17 cellular contexts compared by ENCODE assay signal in the genomic region with DNA sequence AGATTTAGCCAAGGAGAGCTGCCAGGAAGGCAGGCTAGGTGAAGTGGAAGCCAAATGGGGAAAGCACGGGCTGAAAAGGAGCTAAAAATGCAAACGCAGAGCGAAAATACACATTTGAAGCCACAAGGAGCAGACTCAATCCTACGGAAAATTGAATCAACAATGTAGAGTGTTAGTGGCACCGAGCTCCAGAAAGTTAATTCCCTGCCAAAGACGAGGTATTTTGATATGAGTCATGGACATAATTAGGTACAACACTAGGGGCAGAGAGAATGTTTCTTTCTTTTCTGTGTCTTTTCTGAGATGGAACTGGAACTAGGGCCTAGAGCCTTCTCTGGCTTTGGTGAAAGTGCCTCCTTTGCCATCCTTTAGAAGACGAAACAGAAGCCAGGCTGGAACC. TPM values are rescaled to one million over a fixed set of nuclear protein-coding genes. Genes with fewer than 3 reads are reported as not detected.
DNase-seq lines count a peak whose midpoint lies in the region; ATAC-seq and TF ChIP-seq lines count a peak whose summit lies in the region.
"Had no signal": no experiment of that assay in that cellular context is flagged by ENCODE, and none has a peak within 500 bp of the region (broad histone marks: within the 10 kb centered on the region; RNA-seq: fewer than 3 reads in every experiment).

No MANE protein-coding gene starts in this region.

- H3K27ac ChIP-seq in heart left ventricle (peak overlapping the region in 2 of 12 donors; percentile 30 to 33), right atrium auricular region (peak overlapping the region in 1 of 2 donors; percentile 72), ascending aorta (peak overlapping the region; percentile 90 to 93), tibial artery (peak overlapping the region; percentile 44 to 51)
- H3K27ac ChIP-seq: 22Rv1, left lung, ovary had no signal

- no peak for DNase-seq in heart left ventricle
- DNase-seq in right atrium auricular region (ENCODE audit: low spot score) = no peak
- DNase-seq in ascending aorta (ENCODE audit: low spot score in 2 of 2) = no peak
- DNase-seq in foreskin fibroblast = peak; percentile 9 to 31
- DNase-seq in tibial artery = no peak
- no peak for DNase-seq in iPS-NIHi7 (ENCODE audit: extremely low spot score)
- DNase-seq in activated gamma-delta T cell treated with Interleukin-2 at 50 U/mL for 16 hours = no peak
- DNase-seq: activated CD4-positive, alpha-beta T cell treated with anti-CD3 and anti-CD28 coated beads for 1 hour; activated naive CD4-positive, alpha-beta T cell; Kasumi-1; left lung; ovary; SHP77 treated with DMSO at 0.1 percent for 48 hours; T-helper 9 cell had no signal

- intact Hi-C loops in heart left ventricle (cut with DNase I) (loop anchor here in 1 of 10 donors (10.0 kb wide), 1 partner anchor 68 kb away; no protein-coding TSS in a partner anchor), ascending aorta (cut with DNase I) (loop anchor here (1.0 kb wide), 1 partner anchor 18 kb away; no protein-coding TSS in a partner anchor), tibial artery (cut with DNase I; ENCODE audit: low total_unique reads) (no loop called here)

- WGBS in heart left ventricle, 4 donors = 57 to 73% (median 61%) methylated on average over 7 of the region's 7 CpGs

- H3K4me3 ChIP-seq in heart left ventricle (no peak overlapping the region), right atrium auricular region (no peak overlapping the region), ascending aorta (peak overlapping the region; percentile 19 to 26), foreskin fibroblast (ENCODE audit: low read depth in 1 of 2, low read length in 2 of 2) (no peak overlapping the region), tibial artery (peak overlapping the region in 1 of 2 donors; percentile 4)
- H3K4me3 ChIP-seq: left lung, ovary had no signal

- H3K27me3 ChIP-seq in heart left ventricle (peaks cover 0 to under 1% (median 0%) of the 10 kb centered on the region in 9 donors), right atrium auricular region (no peaks in the 10 kb centered on the region), ascending aorta (no peaks in the 10 kb centered on the region), tibial artery (peaks cover 0 to 5% of the 10 kb centered on the region in 2 donors)
- H3K27me3 ChIP-seq: ovary had no signal

- no peaks in the 10 kb centered on the region for H3K36me3 ChIP-seq in heart left ventricle
- H3K36me3 ChIP-seq in right atrium auricular region = no peaks in the 10 kb centered on the region
- no peaks in the 10 kb centered on the region for H3K36me3 ChIP-seq in ascending aorta
- no peaks in the 10 kb centered on the region for H3K36me3 ChIP-seq in tibial artery
- H3K36me3 ChIP-seq: left lung, ovary had no signal

- H3K4me1 ChIP-seq in heart left ventricle (peaks cover 0 to 3% (median 0%) of the 10 kb centered on the region in 12 donors), right atrium auricular region (peaks cover 0 to 12% of the 10 kb centered on the region in 2 donors), ascending aorta (peaks cover 0 to 2% of the 10 kb centered on the region in 2 donors), tibial artery (peaks cover 4 to 23% (median 13%) of the 10 kb centered on the region in 4 donors)
- H3K4me1 ChIP-seq: left lung had no signal

- TF ChIP-seq POLR2A in heart left ventricle (IDR thresholded peaks at IDR 0.05) = no peak

- H3K9me3 ChIP-seq in heart left ventricle (peaks cover 0 to 8% (median 0%) of the 10 kb centered on the region in 12 donors), right atrium auricular region (no peaks in the 10 kb centered on the region), ascending aorta (no peaks in the 10 kb centered on the region), tibial artery (no peaks in the 10 kb centered on the region)
- H3K9me3 ChIP-seq: ovary had no signal

- TF ChIP-seq CTCF in heart left ventricle (IDR thresholded peaks at IDR 0.05) (peak in 1 of 12 donors; percentile 7), right atrium auricular region (IDR thresholded peaks at IDR 0.05) (no peak), ascending aorta (IDR thresholded peaks at IDR 0.05) (peak in 1 of 3 experiments; percentile 12), foreskin fibroblast (IDR thresholded peaks at IDR 0.05; ENCODE audit: low read depth, low read length) (no peak), tibial artery (IDR thresholded peaks at IDR 0.05) (peak; percentile 8 to 24)

- ATAC-seq in heart left ventricle (peak in 3 of 4 donors; percentile 38 to 71 (median 70)), HG02970 (IDR thresholded peaks at IDR 0.05; ENCODE audit: low FRiP score, unreplicated experiment) (no peak)
- ATAC-seq: left lung; stimulated activated memory B cell treated with anti-CD40 and anti-IgM and Interleukin-4, amounts not matched to agents 10 μg/mL and 1 μg/mL and 100 μg/mL, for 72 hours had no signal

RNA-seq across cellular contexts. Expression of a gene that starts 20.7 kb away (rescaled TPM):
- total RNA-seq in heart left ventricle (1 to 10 TPM in 5 of 9 donors, under 1 TPM in 1, not detected in 3; 0.66 to 8.7 (median 2.6) TPM), right atrium auricular region (10 to 100 TPM; 13.9 to 34.7 TPM), ascending aorta (not detected)
- under 1 TPM in 1 of 2 donors, not detected in 1; 0.11 TPM for polyA plus RNA-seq in heart left ventricle

Comparison
In these comparisons a context has a peak if more than half of its experiments do, and no peak if none do; other contexts are left out.
1. DNase-seq: peak in foreskin fibroblast (2 of 2); none in heart left ventricle (0 of 5), right atrium auricular region (single experiment), ascending aorta (0 of 2), tibial artery (0 of 2), iPS-NIHi7 (single experiment) and activated gamma-delta T cell treated with Interleukin-2 at 50 U/mL for 16 hours (single experiment).
2. H3K4me3 ChIP-seq: peak in ascending aorta (2 of 2); none in heart left ventricle (0 of 12), right atrium auricular region (0 of 2) and foreskin fibroblast (0 of 2).
3. CTCF ChIP-seq: peak in tibial artery (2 of 2); none in right atrium auricular region (0 of 2) and foreskin fibroblast (single experiment).